Comparison of ENCODE assay signal across 16 cellular contexts in genomic region chr1:22263359-22263758, GRCh38.
"Had no signal": no experiment of that assay in that cellular context is flagged by ENCODE, and none has a peak within 500 bp of the region (broad histone marks: within the 10 kb centered on the region; RNA-seq: fewer than 3 reads in every experiment).

No MANE protein-coding gene starts in this region.

- DNase-seq: activated CD4-positive, alpha-beta T cell treated with anti-CD3 and anti-CD28 coated beads, Interleukin-2, amount 50 U/mL, for 4 hours; activated CD8-positive, alpha-beta memory T cell treated with anti-CD3 and anti-CD28 coated beads for 24 hours; activated CD8-positive, alpha-beta memory T cell treated with anti-CD3 and anti-CD28 coated beads, Interleukin-2, amount 50 U/mL, for 4 hours; activated T-cell treated with anti-CD3 and anti-CD28 coated beads, Interleukin-2, amount 50 U/mL, for 24 hours; aorta; effector CD4-positive, alpha-beta T cell; heart right ventricle; islet precursor cell; left cardiac atrium; stimulated activated naive B cell treated with anti-CD40 and anti-IgM and Interleukin-4, amounts not matched to agents 10 μg/mL and 1 μg/mL and 100 μg/mL, for 72 hours; T-helper 9 cell; testis had no signal

- H3K36me3 ChIP-seq: heart right ventricle had no signal

- ATAC-seq: activated naive CD4-positive, alpha-beta T cell treated with anti-CD3 and anti-CD28 coated beads, Interleukin-2, amount 50 U/mL, for 72 hours; activated T-helper 17 cell treated with anti-CD3 and anti-CD28 coated beads, Interleukin-2, amount 50 U/mL, for 72 hours; heart right ventricle; left cardiac atrium; sciatic nerve had no signal

- H3K4me3 ChIP-seq: heart right ventricle, smooth muscle cell, testis had no signal

- H3K4me1 ChIP-seq: heart right ventricle, testis had no signal

- H3K9me3 ChIP-seq: heart right ventricle, testis had no signal
